In the genomic region with DNA sequence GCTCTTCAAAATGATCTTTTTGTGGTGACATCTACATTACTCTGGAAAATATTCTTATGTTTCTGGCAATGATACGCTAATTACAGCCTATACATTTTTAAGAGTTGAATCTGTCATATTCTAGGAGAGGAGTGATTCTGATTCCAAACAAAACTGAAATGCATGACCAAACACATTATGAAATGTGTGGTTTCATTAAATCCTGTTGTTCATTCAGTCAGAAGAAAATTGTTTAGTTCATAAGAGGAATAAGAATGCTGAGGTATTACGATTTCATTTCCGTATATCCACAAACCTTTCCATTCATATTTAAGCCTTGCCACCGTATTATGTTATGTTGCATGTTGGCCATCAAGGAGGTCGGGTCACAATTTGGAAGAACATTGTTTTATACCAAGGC, we compare ENCODE assay signal across 19 cellular contexts.
"Had no signal": no experiment of that assay in that cellular context is flagged by ENCODE, and none has a peak within 500 bp of the region (broad histone marks: within the 10 kb centered on the region; RNA-seq: fewer than 3 reads in every experiment).

No MANE protein-coding gene starts in this region.

- H3K27me3 Mint-ChIP-seq: dendritic cell treated with granulocyte-macrophage colony-stimulating factor and Interleukin-4, amounts not matched to agents 40 ng/mL and 50 ng/mL, for 4 days; effector memory CD8-positive, alpha-beta T cell; naive B cell; stimulated activated naive CD8-positive, alpha-beta T cell treated with anti-CD3 and anti-CD28 coated beads, Interleukin-15, Interleukin-2, amounts not matched to agents 100 ng/mL and 50 ng/mL, for 24 hours had no signal

- DNase-seq: effector memory CD8-positive, alpha-beta T cell; head of caudate nucleus; kidney glomerular epithelial cell; mesendoderm; naive B cell; ovary; right cardiac atrium; stimulated activated CD4-positive, alpha-beta T cell treated with anti-CD3 and anti-CD28 coated beads, Interleukin-4, amount 100 ng/mL, for 1 hour; stimulated activated CD8-positive, alpha-beta memory T cell treated with anti-CD3 and anti-CD28 coated beads, Interleukin-4, amount 100 ng/mL, for 48 hours; tibial artery; upper lobe of left lung; uterus had no signal

- ATAC-seq: effector memory CD8-positive, alpha-beta T cell; foreskin keratinocyte; right cardiac atrium; stimulated activated effector memory CD8-positive, alpha-beta T cell treated with anti-CD3 and anti-CD28 coated beads, Interleukin-12 subunit alpha, Interleukin-12 subunit beta, amount 100 ng/mL, for 72 hours had no signal

- H3K4me3 Mint-ChIP-seq: dendritic cell treated with granulocyte-macrophage colony-stimulating factor and Interleukin-4, amounts not matched to agents 40 ng/mL and 50 ng/mL, for 4 days; effector memory CD8-positive, alpha-beta T cell; naive B cell; stimulated activated effector memory CD8-positive, alpha-beta T cell treated with anti-CD3 and anti-CD28 coated beads, Interleukin-12 subunit alpha, Interleukin-12 subunit beta, amount 100 ng/mL, for 72 hours; stimulated activated naive CD8-positive, alpha-beta T cell treated with anti-CD3 and anti-CD28 coated beads, Interleukin-15, Interleukin-2, amounts not matched to agents 100 ng/mL and 50 ng/mL, for 24 hours had no signal

- H3K4me1 Mint-ChIP-seq: naive B cell; stimulated activated effector memory CD8-positive, alpha-beta T cell treated with anti-CD3 and anti-CD28 coated beads, Interleukin-12 subunit alpha, Interleukin-12 subunit beta, amount 100 ng/mL, for 72 hours had no signal

- H3K9me3 Mint-ChIP-seq: dendritic cell treated with granulocyte-macrophage colony-stimulating factor and Interleukin-4, amounts not matched to agents 40 ng/mL and 50 ng/mL, for 4 days; stimulated activated naive CD8-positive, alpha-beta T cell treated with anti-CD3 and anti-CD28 coated beads, Interleukin-15, Interleukin-2, amounts not matched to agents 100 ng/mL and 50 ng/mL, for 24 hours had no signal

- H3K4me3 ChIP-seq: esophagus muscularis mucosa, hepatocyte, ovary, smooth muscle cell, tibial artery, upper lobe of left lung, uterus had no signal

- H3K36me3 Mint-ChIP-seq: naive B cell; stimulated activated effector memory CD8-positive, alpha-beta T cell treated with anti-CD3 and anti-CD28 coated beads, Interleukin-12 subunit alpha, Interleukin-12 subunit beta, amount 100 ng/mL, for 72 hours had no signal

- H3K27ac Mint-ChIP-seq: dendritic cell treated with granulocyte-macrophage colony-stimulating factor and Interleukin-4, amounts not matched to agents 40 ng/mL and 50 ng/mL, for 4 days; effector memory CD8-positive, alpha-beta T cell; naive B cell; stimulated activated effector memory CD8-positive, alpha-beta T cell treated with anti-CD3 and anti-CD28 coated beads, Interleukin-12 subunit alpha, Interleukin-12 subunit beta, amount 100 ng/mL, for 72 hours; stimulated activated naive CD8-positive, alpha-beta T cell treated with anti-CD3 and anti-CD28 coated beads, Interleukin-15, Interleukin-2, amounts not matched to agents 100 ng/mL and 50 ng/mL, for 24 hours had no signal
